In the genomic region with DNA sequence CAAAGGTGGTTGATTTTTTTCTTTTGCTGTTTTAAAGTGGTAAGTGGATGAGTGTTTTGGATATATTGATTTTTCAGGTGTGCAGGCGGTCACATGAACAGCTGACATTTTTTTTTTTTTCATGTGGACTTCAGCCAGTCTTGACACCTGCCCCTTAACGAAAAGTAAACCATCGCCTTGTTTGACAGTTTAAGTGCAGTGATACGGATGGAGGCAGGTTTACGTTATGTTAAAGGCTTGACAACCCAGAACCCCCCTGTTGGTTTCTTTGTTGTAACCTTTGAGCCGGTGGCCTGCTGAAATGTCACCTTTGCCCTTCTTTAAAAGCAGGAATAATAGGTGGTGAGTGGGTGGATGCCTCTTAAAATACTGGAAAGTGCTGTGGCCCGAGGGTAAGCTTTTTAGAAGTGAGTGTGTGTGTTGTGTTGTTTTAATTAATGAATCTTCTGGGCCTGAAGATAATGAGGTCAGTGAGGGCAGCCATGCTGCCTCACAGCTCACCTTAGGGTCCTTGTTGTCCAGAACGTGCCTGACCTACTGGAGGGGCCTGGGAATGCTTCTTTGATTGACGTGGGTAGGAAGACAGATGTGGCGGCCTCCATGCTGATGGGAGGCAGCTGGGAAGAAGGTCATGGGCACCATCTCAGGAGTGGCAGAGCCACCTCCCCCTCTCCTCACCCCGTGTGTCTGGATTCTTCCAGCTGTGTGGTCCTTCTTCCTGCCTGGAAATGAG, we compare ENCODE assay signal across 13 cellular contexts.
A peak's percentile ranks its signal among the peaks of the same experiment; 100 is the strongest.
DNase-seq lines count a peak whose midpoint lies in the region; ATAC-seq lines count a peak whose summit lies in the region.
"Had no signal": no experiment of that assay in that cellular context is flagged by ENCODE, and none has a peak within 500 bp of the region (broad histone marks: within the 10 kb centered on the region; RNA-seq: fewer than 3 reads in every experiment).

No MANE protein-coding gene starts in this region.

- H3K27ac ChIP-seq in neuronal stem cell (replicated peaks; ENCODE audit: low read length): peak overlapping the region; percentile 36
- no peak overlapping the region for H3K27ac ChIP-seq in substantia nigra (ENCODE audit: low read depth, low read length, poor library complexity, severe bottlenecking)
- H3K27ac ChIP-seq: parathyroid adenoma, SK-N-MC had no signal

- no peak overlapping the region for H2AFZ ChIP-seq in neuronal stem cell (ENCODE audit: low read length)
- H2AFZ ChIP-seq: parathyroid adenoma had no signal

- no peaks in the 10 kb centered on the region for H3K36me3 Mint-ChIP-seq in central memory CD8-positive, alpha-beta T cell (ENCODE audit: insufficient read depth)
- H3K36me3 Mint-ChIP-seq: activated naive CD8-positive, alpha-beta T cell had no signal

- H2BK5ac ChIP-seq in neuronal stem cell (ENCODE audit: low read length): no peak overlapping the region

- H3K4me1 ChIP-seq in neuronal stem cell (ENCODE audit: control insufficient read depth in 2 of 2, insufficient read depth in 1 of 2, low read depth in 1 of 2, low read length in 2 of 2): peaks cover 22 to 34% of the 10 kb centered on the region in 2 donors

- H3K79me1 ChIP-seq in neuronal stem cell (ENCODE audit: low read depth, low read length): peaks cover 6% of the 10 kb centered on the region

- ATAC-seq in central memory CD8-positive, alpha-beta T cell (replicated peaks; ENCODE audit: extremely low read depth, poor library complexity, severe bottlenecking): no peak
- ATAC-seq in GM18502 (IDR thresholded peaks at IDR 0.05; ENCODE audit: poor library complexity, unreplicated experiment): no peak
- no peak for ATAC-seq in GM19351 (IDR thresholded peaks at IDR 0.05; ENCODE audit: unreplicated experiment)

- H3K4ac ChIP-seq in neuronal stem cell (ENCODE audit: low read length): no peak overlapping the region

- DNase-seq in DMS153 (lab: John Stamatoyannopoulos, UW) (peak; percentile 78), NCI-H146 (lab: John Stamatoyannopoulos, UW) (peak; percentile 96), neuronal stem cell (ENCODE audit: low spot score) (peak; percentile 80), substantia nigra (lab: John Stamatoyannopoulos, UW) (no peak), NAMALWA (ENCODE audit: low spot score) (no peak)
- no peak for DNase-seq in central memory CD8-positive, alpha-beta T cell (ENCODE audit: low spot score in 2 of 2)
- DNase-seq: erythroblast, MM.1S had no signal

- H3K27me3 ChIP-seq in neuronal stem cell (ENCODE audit: control insufficient read depth in 3 of 3, insufficient read depth in 3 of 3, low read depth in 1 of 3, low read length in 3 of 3): no peaks in the 10 kb centered on the region

- H4K8ac ChIP-seq in neuronal stem cell (ENCODE audit: low read depth, low read length): no peak overlapping the region

- H3K14ac ChIP-seq in neuronal stem cell (ENCODE audit: low read length): no peak overlapping the region

- no CpG with 5 or more reads among the region's 11 CpGs for WGBS in neuronal stem cell (ENCODE audit: extremely low coverage in 2 of 2, insufficient read length in 2 of 2, insufficient replicate concordance in 1 of 2), 2 donors

- no peak overlapping the region for H3K4me3 ChIP-seq in neuronal stem cell (ENCODE audit: low read length in 2 of 2)
- H3K4me3 ChIP-seq: SK-N-MC had no signal

- peak overlapping the region; percentile 26 for H3K4me2 ChIP-seq in neuronal stem cell (ENCODE audit: insufficient read depth, low read length, poor library complexity, severe bottlenecking)

- no peak overlapping the region for H2AK5ac ChIP-seq in neuronal stem cell (ENCODE audit: low read depth, low read length)

- H2BK15ac ChIP-seq in neuronal stem cell (ENCODE audit: low read length): no peak overlapping the region

- H3K4me3 Mint-ChIP-seq in central memory CD8-positive, alpha-beta T cell: no peak overlapping the region
- H3K4me3 Mint-ChIP-seq: activated naive CD8-positive, alpha-beta T cell had no signal

- H3K9me3 ChIP-seq in neuronal stem cell (replicated peaks in 1 of 2; ENCODE audit: control insufficient read depth in 2 of 2, insufficient read depth in 1 of 2, low read depth in 1 of 2, low read length in 2 of 2): no peaks in the 10 kb centered on the region

- no peak overlapping the region for H2BK120ac ChIP-seq in neuronal stem cell (ENCODE audit: low read depth, low read length)

- no peak overlapping the region for H4K91ac ChIP-seq in neuronal stem cell (ENCODE audit: low read depth, low read length, poor library complexity)

- peak overlapping the region; percentile 16 for H3K27ac Mint-ChIP-seq in central memory CD8-positive, alpha-beta T cell (ENCODE audit: low read depth)
- H3K27ac Mint-ChIP-seq: activated naive CD8-positive, alpha-beta T cell had no signal

- no peaks in the 10 kb centered on the region for H3K4me1 Mint-ChIP-seq in central memory CD8-positive, alpha-beta T cell

- H3K36me3 ChIP-seq in neuronal stem cell (replicated peaks in 1 of 2; ENCODE audit: control insufficient read depth in 2 of 2, insufficient read depth in 2 of 2, low read length in 2 of 2): peaks cover 0 to 8% of the 10 kb centered on the region in 2 donors

- H3K23ac ChIP-seq in neuronal stem cell (ENCODE audit: low read depth, low read length, poor library complexity): peak overlapping the region; percentile 4

- peak overlapping the region; percentile 27 for H3K18ac ChIP-seq in neuronal stem cell (ENCODE audit: low read length)

- H3K9me3 Mint-ChIP-seq in central memory CD8-positive, alpha-beta T cell: no peaks in the 10 kb centered on the region

- H2BK12ac ChIP-seq in neuronal stem cell (ENCODE audit: low read length): no peak overlapping the region

- no peaks in the 10 kb centered on the region for H3K27me3 Mint-ChIP-seq in central memory CD8-positive, alpha-beta T cell

- no peak overlapping the region for H3K9ac ChIP-seq in neuronal stem cell (ENCODE audit: low read depth, low read length, poor library complexity)
- H3K9ac ChIP-seq: parathyroid adenoma had no signal

Comparison
In these comparisons a context has a peak if more than half of its experiments do, and no peak if none do; other contexts are left out.
1. DNase-seq: peak in DMS153 (single experiment), NCI-H146 (single experiment) and neuronal stem cell (single experiment); none in central memory CD8-positive, alpha-beta T cell (0 of 2), substantia nigra (0 of 49) and NAMALWA (single experiment).